In genomic region chr15:49747340-49747739, GRCh38 we compare ENCODE assay signal across 7 cellular contexts.
"Had no signal": no experiment of that assay in that cellular context is flagged by ENCODE, and none has a peak within 500 bp of the region (broad histone marks: within the 10 kb centered on the region; RNA-seq: fewer than 3 reads in every experiment).

No MANE protein-coding gene starts in this region.

- DNase-seq: GM23248, GOT3, H7, HFFc6, KBM-7 had no signal

- H3K27ac Mint-ChIP-seq: HFFc6 had no signal

- H3K4me3 Mint-ChIP-seq: HFFc6 had no signal

- ATAC-seq: HCT116, HepG2 had no signal

- H3K9me3 Mint-ChIP-seq: HFFc6 had no signal
